ENCODE assay signal across 30 cellular contexts in the genomic region with DNA sequence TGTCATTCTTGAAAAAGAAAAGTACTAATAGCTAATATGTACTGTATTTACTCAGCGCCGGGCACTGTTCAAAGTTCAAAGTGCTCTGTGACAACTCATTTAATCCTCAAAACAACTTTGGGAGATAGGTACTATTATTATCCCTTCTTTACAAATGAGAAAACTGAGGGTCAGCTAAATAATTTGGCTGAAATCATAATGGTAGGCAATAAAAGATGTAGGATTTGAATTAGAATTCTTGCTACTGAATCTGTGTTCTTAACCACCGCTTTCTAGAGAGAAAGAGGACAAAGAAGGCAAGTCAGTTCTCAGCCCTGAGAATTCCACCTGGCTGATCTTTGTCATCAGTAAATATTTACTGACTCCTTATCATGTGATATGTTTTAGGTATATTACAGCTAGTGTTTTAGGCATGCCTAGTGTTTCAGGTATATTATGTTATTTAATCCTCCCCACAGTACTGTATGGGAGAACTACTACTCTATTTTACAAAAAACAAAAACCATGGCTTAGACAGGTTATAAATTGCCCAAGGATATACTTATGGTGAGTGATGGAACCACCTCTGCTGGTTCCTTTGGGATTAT.
DNase-seq lines count a peak whose midpoint lies in the region; ATAC-seq, FAIRE-seq and TF ChIP-seq lines count a peak whose summit lies in the region.
"Had no signal": no experiment of that assay in that cellular context is flagged by ENCODE, and none has a peak within 500 bp of the region (broad histone marks: within the 10 kb centered on the region; RNA-seq: fewer than 3 reads in every experiment).

No MANE protein-coding gene starts in this region.

- H3K4me1 ChIP-seq in heart left ventricle (peaks cover 0 to 51% (median 22%) of the 10 kb centered on the region in 12 donors), small intestine (ENCODE audit: control insufficient read depth in 2 of 2, insufficient read depth in 1 of 2, low read depth in 1 of 2, low read length in 1 of 2) (peaks cover 0 to 12% of the 10 kb centered on the region in 2 donors), suprapubic skin (no peaks in the 10 kb centered on the region)
- H3K4me1 ChIP-seq: breast epithelium, upper lobe of right lung had no signal

- H3K36me3 ChIP-seq in heart left ventricle, result no peaks in the 10 kb centered on the region
- no peaks in the 10 kb centered on the region for H3K36me3 ChIP-seq in small intestine (ENCODE audit: control insufficient read depth in 2 of 2, insufficient read depth in 2 of 2, low read length in 2 of 2)
- no peaks in the 10 kb centered on the region for H3K36me3 ChIP-seq in suprapubic skin
- H3K36me3 ChIP-seq: breast epithelium, upper lobe of right lung had no signal

- intact Hi-C loops in heart left ventricle (cut with DNase I), result no loop called here
- intact Hi-C loops in Right ventricle myocardium inferior (cut with DNase I), result loop anchor here (2.0 to 5.0 kb wide), 2 partner anchors 23 to 88 kb away; no protein-coding TSS in a partner anchor

- H3K27me3 ChIP-seq in heart left ventricle (no peaks in the 10 kb centered on the region), small intestine (ENCODE audit: control insufficient read depth in 2 of 2, insufficient read depth in 2 of 2, low read length in 2 of 2) (no peaks in the 10 kb centered on the region), suprapubic skin (no peaks in the 10 kb centered on the region)
- H3K27me3 ChIP-seq: breast epithelium, upper lobe of right lung had no signal

- TF ChIP-seq CTCF in heart left ventricle (IDR thresholded peaks at IDR 0.05), result no peak
- TF ChIP-seq CTCF in suprapubic skin (IDR thresholded peaks at IDR 0.05), result no peak

- TF ChIP-seq EP300 in suprapubic skin (IDR thresholded peaks at IDR 0.05), result no peak

- peak; percentile 71 for FAIRE-seq in islet of Langerhans (lab: Jason Lieb, UNC)
- no peak for FAIRE-seq in small intestine (lab: Jason Lieb, UNC)
- FAIRE-seq: GM18507, H54 had no signal

- H3K27ac ChIP-seq in heart left ventricle (peak overlapping the region in 8 of 12 donors; percentile 33 to 58 (median 50)), small intestine (ENCODE audit: low read depth in 1 of 2, low read length in 1 of 2) (peak overlapping the region in 1 of 2 donors; percentile 24), suprapubic skin (no peak overlapping the region)
- H3K27ac ChIP-seq: breast epithelium, coronary artery, skin epidermis, upper lobe of right lung had no signal

- no peak for ATAC-seq in heart left ventricle
- no peak for ATAC-seq in Right ventricle myocardium inferior
- no peak for ATAC-seq in HG03196 (IDR thresholded peaks at IDR 0.05; ENCODE audit: unreplicated experiment)
- ATAC-seq: activated T-cell treated with anti-CD3 and anti-CD28 coated beads, Interleukin-2, amount 50 U/mL, for 72 hours; Panc1; upper lobe of right lung had no signal

- 92 to 98% (median 93%) methylated on average over 3 of the region's 3 CpGs for WGBS in heart left ventricle, 4 donors
- WGBS in small intestine, 3 donors, result 13 to 66% (median 31%) methylated on average over 3 of the region's 3 CpGs
- WGBS in suprapubic skin, result 98% methylated on average over 3 of the region's 3 CpGs

- no peak overlapping the region for H3K4me3 ChIP-seq in heart left ventricle
- H3K4me3 ChIP-seq in small intestine (ENCODE audit: low read depth in 1 of 2, low read length in 2 of 2), result no peak overlapping the region
- no peak overlapping the region for H3K4me3 ChIP-seq in suprapubic skin
- H3K4me3 ChIP-seq: breast epithelium, coronary artery, skin epidermis, upper lobe of right lung had no signal

- no peaks in the 10 kb centered on the region for H3K9me3 ChIP-seq in heart left ventricle
- H3K9me3 ChIP-seq in small intestine (ENCODE audit: control insufficient read depth, low read depth), result no peaks in the 10 kb centered on the region
- H3K9me3 ChIP-seq in suprapubic skin, result no peaks in the 10 kb centered on the region
- H3K9me3 ChIP-seq: breast epithelium, upper lobe of right lung had no signal

- no peak for TF ChIP-seq POLR2A in heart left ventricle (IDR thresholded peaks at IDR 0.05)
- no peak for TF ChIP-seq POLR2A in suprapubic skin (IDR thresholded peaks at IDR 0.05)

- DNase-seq in heart left ventricle (no peak), Right ventricle myocardium inferior (ENCODE audit: missing footprints) (no peak), NCI-H2029 (lab: John Stamatoyannopoulos, UW) (peak; percentile 86), small intestine (peak; percentile 78), suprapubic skin (ENCODE audit: low spot score in 2 of 2) (no peak)
- DNase-seq in activated CD4-positive, alpha-beta T cell treated with anti-CD3 and anti-CD28 coated beads, Interleukin-2, amount 50 U/mL, for 48 hours, result no peak
- DNase-seq: ACHN; activated CD4-positive, alpha-beta T cell treated with anti-CD3 and anti-CD28 coated beads, Interleukin-2, amount 50 U/mL, for 1 hour; activated naive CD4-positive, alpha-beta T cell treated with anti-CD3 and anti-CD28 coated beads, Interleukin-2, amount 50 U/mL, for 16 hours; activated T-cell treated with anti-CD3 and anti-CD28 coated beads, Interleukin-2, amount 50 U/mL, for 72 hours; amniotic stem cell; COR-L47; DND-41; effector memory CD4-positive, alpha-beta T cell; erythroblast; NCI-H1105; NCI-H1930; NCI-H2227 treated with DMSO at 0.1 percent for 48 hours; stimulated activated CD4-positive, alpha-beta T cell treated with anti-CD3 and anti-CD28 coated beads, Interleukin-2, amount 100 ng/mL, for 24 hours; SW 1271; T-helper 9 cell; upper lobe of right lung had no signal

Comparison
In these comparisons a context has a peak if more than half of its experiments do, and no peak if none do; other contexts are left out.
1. DNase-seq: peak in NCI-H2029 (single experiment) and small intestine (single experiment); none in heart left ventricle (0 of 5), Right ventricle myocardium inferior (single experiment), suprapubic skin (0 of 2) and activated CD4-positive, alpha-beta T cell treated with anti-CD3 and anti-CD28 coated beads, Interleukin-2, amount 50 U/mL, for 48 hours (0 of 2).